Comparison of ENCODE assay signal across 8 cellular contexts in genomic region chr1:89142160-89142559, GRCh38. TPM values are rescaled to one million over a fixed set of nuclear protein-coding genes. Genes with fewer than 3 reads are reported as not detected.
"Had no signal": no experiment of that assay in that cellular context is flagged by ENCODE, and none has a peak within 500 bp of the region (broad histone marks: within the 10 kb centered on the region; RNA-seq: fewer than 3 reads in every experiment).

No MANE protein-coding gene starts in this region.

- H3K4me3 ChIP-seq: GM23248, K562 had no signal

- ATAC-seq: K562 had no signal

- H3K27ac ChIP-seq: GM23248, HL-60 had no signal

- H3K4me3 Mint-ChIP-seq: H9 had no signal

- H2AFZ ChIP-seq: GM23248 had no signal

- DNase-seq: GM23248, H9, HCEC 1CT, IMR-90 had no signal

RNA-seq across cellular contexts. Expression of gene GBP2, which starts 16.2 kb away (rescaled TPM):
- total RNA-seq: H1, H9 had no signal
- polyA plus RNA-seq: H1 had no signal

RNA-seq across cellular contexts. Expression of gene GBP7, which starts 33.6 kb away (rescaled TPM):
- total RNA-seq: GM23248, H1, H9, HT1080, IMR-90, K562 had no signal
- polyA plus RNA-seq: GM23248, H1, IMR-90 had no signal

RNA-seq across cellular contexts. Expression of gene GBP4, which starts 56.6 kb away (rescaled TPM):
- total RNA-seq: GM23248, H1, H9, IMR-90 had no signal
- polyA plus RNA-seq: IMR-90 had no signal
